ENCODE assay signal across 25 cellular contexts in the genomic region with DNA sequence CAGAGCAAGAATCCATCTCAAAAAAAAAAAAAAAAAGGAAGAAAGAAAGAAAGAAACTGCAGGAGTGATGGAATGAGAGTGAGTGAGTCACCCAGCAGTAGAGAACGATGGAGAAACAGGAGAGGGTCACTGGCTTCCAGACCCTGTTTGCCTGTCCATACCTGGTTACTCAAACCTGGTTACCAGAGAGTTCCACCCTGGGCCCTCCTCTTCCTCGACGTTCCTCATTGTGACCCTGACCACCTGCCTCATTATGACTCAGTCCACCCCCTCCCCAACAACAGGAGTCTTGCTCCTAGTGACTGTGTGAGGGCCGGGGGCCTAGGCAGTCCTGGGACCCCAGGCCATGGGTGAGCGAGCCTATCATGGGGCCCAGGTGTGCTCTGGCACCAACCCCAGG. TPM values are rescaled to one million over a fixed set of nuclear protein-coding genes. Genes with fewer than 3 reads are reported as not detected.
DNase-seq lines count a peak whose midpoint lies in the region; ATAC-seq and TF ChIP-seq lines count a peak whose summit lies in the region.
"Had no signal": no experiment of that assay in that cellular context is flagged by ENCODE, and none has a peak within 500 bp of the region (broad histone marks: within the 10 kb centered on the region; RNA-seq: fewer than 3 reads in every experiment).

A gene (plus strand): TSS at position 301 of the 400 bp plus-strand sequence. CDS start 46 bp downstream, at position 347.

- no peaks in the 10 kb centered on the region for H3K79me2 ChIP-seq in neural progenitor cell (ENCODE audit: low read depth)

- POLR2A ChIA-PET in CD4-positive, alpha-beta memory T cell (lab: Charles Lee; ENCODE audit: partially characterized antibody) = interaction anchor here (1.2 kb wide), 1 partner anchor 44 kb away, joined by 3 read pairs; no protein-coding TSS in a partner anchor

- no peak for TF ChIP-seq CTCF in neural progenitor cell (IDR thresholded peaks at IDR 0.05)
- TF ChIP-seq CTCF in psoas muscle (IDR thresholded peaks at IDR 0.05) = no peak

- H3K4me3 ChIP-seq in CD4-positive, alpha-beta memory T cell (ENCODE audit: low read length in 2 of 2) = no peak within 1 kb of the TSS
- no peak within 1 kb of the TSS for H3K4me3 ChIP-seq in H7 (ENCODE audit: insufficient read depth, low read depth, low read length)
- H3K4me3 ChIP-seq in neural progenitor cell = no peak within 1 kb of the TSS
- no peak within 1 kb of the TSS for H3K4me3 ChIP-seq in psoas muscle
- H3K4me3 ChIP-seq: A549; BLaER1 treated with 17β-estradiol and CSF1 and Interleukin-3, amounts not matched to agents 10 nM and 100 nM; GM23338; HAP-1 had no signal

- H3K27me3 Mint-ChIP-seq in CD4-positive, alpha-beta memory T cell = peaks cover 0 to 1% of the 10 kb centered on the region in 2 donors
- peaks cover 7% of the 10 kb centered on the region for H3K27me3 Mint-ChIP-seq in neural progenitor cell (ENCODE audit: insufficient read depth, low read depth)
- H3K27me3 Mint-ChIP-seq in stimulated activated naive B cell treated with anti-CD40 and anti-IgM and Interleukin-4, amounts not matched to agents 10 μg/mL and 1 μg/mL and 100 μg/mL, for 72 hours = peaks cover 3 to 20% of the 10 kb centered on the region in 2 donors
- no peaks in the 10 kb centered on the region for H3K27me3 Mint-ChIP-seq in activated naive CD8-positive, alpha-beta T cell treated with anti-CD3 and anti-CD28 coated beads for 36 hours
- H3K27me3 Mint-ChIP-seq: CD4-positive, alpha-beta T cell had no signal

- peak within 1 kb of the TSS in 5 of 7 donors; percentile 19 to 76 (median 44) for H3K27ac Mint-ChIP-seq in CD4-positive, alpha-beta memory T cell
- H3K27ac Mint-ChIP-seq in neural progenitor cell = peak within 1 kb of the TSS; percentile 74
- peak within 1 kb of the TSS; percentile 79 for H3K27ac Mint-ChIP-seq in stimulated activated naive B cell treated with anti-CD40 and anti-IgM and Interleukin-4, amounts not matched to agents 10 μg/mL and 1 μg/mL and 100 μg/mL, for 72 hours
- no peak within 1 kb of the TSS for H3K27ac Mint-ChIP-seq in activated naive CD8-positive, alpha-beta T cell treated with anti-CD3 and anti-CD28 coated beads for 36 hours
- H3K27ac Mint-ChIP-seq: CD4-positive, alpha-beta T cell; GM23338 had no signal

- H3K4me2 ChIP-seq in neural progenitor cell = no peak within 1 kb of the TSS
- H3K4me2 ChIP-seq: A549; BLaER1 treated with 17β-estradiol and CSF1 and Interleukin-3, amounts not matched to agents 10 nM and 100 nM; GM23338 had no signal

- CTCF ChIA-PET in CD4-positive, alpha-beta memory T cell (lab: Charles Lee; ENCODE audit: partially characterized antibody) = no interaction called here

- H2AFZ ChIP-seq in neural progenitor cell (replicated peaks) = no peak within 1 kb of the TSS
- H2AFZ ChIP-seq: GM23338 had no signal

- H3K9ac ChIP-seq in neural progenitor cell = no peak within 1 kb of the TSS
- H3K9ac ChIP-seq: BLaER1 treated with 17β-estradiol and CSF1 and Interleukin-3, amounts not matched to agents 10 nM and 100 nM had no signal

- WGBS in psoas muscle, 3 donors = 60 to 81% (median 65%) methylated on average over 5 of the region's 5 CpGs

- H3K27ac ChIP-seq in CD4-positive, alpha-beta memory T cell (ENCODE audit: low read depth, low read length) = no peak within 1 kb of the TSS
- no peak within 1 kb of the TSS for H3K27ac ChIP-seq in neural progenitor cell
- no peak within 1 kb of the TSS for H3K27ac ChIP-seq in psoas muscle
- H3K27ac ChIP-seq: A549; BLaER1 treated with 17β-estradiol and CSF1 and Interleukin-3, amounts not matched to agents 10 nM and 100 nM had no signal

- H3K9me3 ChIP-seq in CD4-positive, alpha-beta memory T cell (ENCODE audit: control insufficient read depth in 1 of 2, low read length in 2 of 2) = no peaks in the 10 kb centered on the region
- H3K9me3 ChIP-seq in neural progenitor cell (ENCODE audit: low read depth) (no peaks in the 10 kb centered on the region), psoas muscle (no peaks in the 10 kb centered on the region)
- H3K9me3 ChIP-seq: A549; BE2C; BLaER1 treated with 17β-estradiol and CSF1 and Interleukin-3, amounts not matched to agents 10 nM and 100 nM; HAP-1 had no signal

- peak in 1 of 5 donors; percentile 14 for DNase-seq in CD4-positive, alpha-beta memory T cell
- DNase-seq in H7 = peak; percentile 37
- DNase-seq in neural progenitor cell (ENCODE audit: low spot score) = no peak
- no peak for DNase-seq in stimulated activated naive B cell treated with anti-CD40 and anti-IgM and Interleukin-4, amounts not matched to agents 10 μg/mL and 1 μg/mL and 100 μg/mL, for 72 hours
- DNase-seq in activated naive CD8-positive, alpha-beta T cell treated with anti-CD3 and anti-CD28 coated beads for 36 hours = no peak
- no peak for DNase-seq in psoas muscle
- DNase-seq: 8988T; ACHN; AML-193; BE2C; Calu3; CD4-positive, alpha-beta T cell; COR-L47; DMS53; DMS79 treated with DMSO at 0.1 percent for 48 hours; GF-D8 had no signal

- H3K36me3 Mint-ChIP-seq in CD4-positive, alpha-beta memory T cell = no peaks in the 10 kb centered on the region
- no peaks in the 10 kb centered on the region for H3K36me3 Mint-ChIP-seq in neural progenitor cell
- H3K36me3 Mint-ChIP-seq in stimulated activated naive B cell treated with anti-CD40 and anti-IgM and Interleukin-4, amounts not matched to agents 10 μg/mL and 1 μg/mL and 100 μg/mL, for 72 hours = no peaks in the 10 kb centered on the region
- no peaks in the 10 kb centered on the region for H3K36me3 Mint-ChIP-seq in activated naive CD8-positive, alpha-beta T cell treated with anti-CD3 and anti-CD28 coated beads for 36 hours
- H3K36me3 Mint-ChIP-seq: CD14-positive monocyte had no signal

- H3K27me3 ChIP-seq in CD4-positive, alpha-beta memory T cell (ENCODE audit: insufficient read depth, low read length) = no peaks in the 10 kb centered on the region
- no peaks in the 10 kb centered on the region for H3K27me3 ChIP-seq in H7 (ENCODE audit: control insufficient read depth, insufficient read depth, low read length)
- no peaks in the 10 kb centered on the region for H3K27me3 ChIP-seq in neural progenitor cell
- H3K27me3 ChIP-seq in psoas muscle (ENCODE audit: insufficient read depth in 3 of 3, low read length in 2 of 3) = no peaks in the 10 kb centered on the region
- H3K27me3 ChIP-seq: BE2C; BLaER1 treated with 17β-estradiol and CSF1 and Interleukin-3, amounts not matched to agents 10 nM and 100 nM had no signal

- peaks cover 0 to 4% (median 0%) of the 10 kb centered on the region in 4 donors for H3K4me1 Mint-ChIP-seq in CD4-positive, alpha-beta memory T cell
- peaks cover 3% of the 10 kb centered on the region for H3K4me1 Mint-ChIP-seq in neural progenitor cell
- H3K4me1 Mint-ChIP-seq in stimulated activated naive B cell treated with anti-CD40 and anti-IgM and Interleukin-4, amounts not matched to agents 10 μg/mL and 1 μg/mL and 100 μg/mL, for 72 hours = no peaks in the 10 kb centered on the region
- no peaks in the 10 kb centered on the region for H3K4me1 Mint-ChIP-seq in activated naive CD8-positive, alpha-beta T cell treated with anti-CD3 and anti-CD28 coated beads for 36 hours
- H3K4me1 Mint-ChIP-seq: CD14-positive monocyte, GM23338 had no signal

- no peaks in the 10 kb centered on the region for H3F3A ChIP-seq in neural progenitor cell (ENCODE audit: low read depth)

- H3K9me3 Mint-ChIP-seq in CD4-positive, alpha-beta memory T cell = no peaks in the 10 kb centered on the region
- no peaks in the 10 kb centered on the region for H3K9me3 Mint-ChIP-seq in neural progenitor cell
- no peaks in the 10 kb centered on the region for H3K9me3 Mint-ChIP-seq in stimulated activated naive B cell treated with anti-CD40 and anti-IgM and Interleukin-4, amounts not matched to agents 10 μg/mL and 1 μg/mL and 100 μg/mL, for 72 hours
- H3K9me3 Mint-ChIP-seq in activated naive CD8-positive, alpha-beta T cell treated with anti-CD3 and anti-CD28 coated beads for 36 hours = no peaks in the 10 kb centered on the region
- H3K9me3 Mint-ChIP-seq: CD14-positive monocyte; CD4-positive, alpha-beta T cell; GM23338 had no signal

- ATAC-seq in stimulated activated naive B cell treated with anti-CD40 and anti-IgM and Interleukin-4, amounts not matched to agents 10 μg/mL and 1 μg/mL and 100 μg/mL, for 72 hours (replicated peaks) = no peak
- ATAC-seq in HG03521 (IDR thresholded peaks at IDR 0.05; ENCODE audit: unreplicated experiment) = no peak
- ATAC-seq in psoas muscle = no peak
- ATAC-seq: GM23338 had no signal

- H4K20me1 ChIP-seq in neural progenitor cell (ENCODE audit: low read depth) = no peaks in the 10 kb centered on the region
- H4K20me1 ChIP-seq: BLaER1 treated with 17β-estradiol and CSF1 and Interleukin-3, amounts not matched to agents 10 nM and 100 nM had no signal

- no peaks in the 10 kb centered on the region for H3K36me3 ChIP-seq in CD4-positive, alpha-beta memory T cell (ENCODE audit: insufficient read depth, low read length)
- no peaks in the 10 kb centered on the region for H3K36me3 ChIP-seq in H7 (replicated peaks; ENCODE audit: control insufficient read depth, insufficient read depth, low read length)
- no peaks in the 10 kb centered on the region for H3K36me3 ChIP-seq in neural progenitor cell
- H3K36me3 ChIP-seq in psoas muscle (ENCODE audit: insufficient read depth in 1 of 2, low read depth in 1 of 2) = no peaks in the 10 kb centered on the region
- H3K36me3 ChIP-seq: BE2C; BLaER1 treated with 17β-estradiol and CSF1 and Interleukin-3, amounts not matched to agents 10 nM and 100 nM; HAP-1 had no signal

- no peaks in the 10 kb centered on the region for H3K4me1 ChIP-seq in CD4-positive, alpha-beta memory T cell (ENCODE audit: insufficient read depth, low read length)
- H3K4me1 ChIP-seq in neural progenitor cell (no peaks in the 10 kb centered on the region), psoas muscle (no peaks in the 10 kb centered on the region)
- H3K4me1 ChIP-seq: A549, BE2C, HAP-1 had no signal

- intact Hi-C loops in CD4-positive, alpha-beta memory T cell (cut with micrococcal nuclease) = no loop called here
- intact Hi-C loops in psoas muscle (cut with DNase I) = no loop called here

- no peak within 1 kb of the TSS for H3K4me3 Mint-ChIP-seq in CD4-positive, alpha-beta memory T cell
- no peak within 1 kb of the TSS for H3K4me3 Mint-ChIP-seq in neural progenitor cell
- no peak within 1 kb of the TSS for H3K4me3 Mint-ChIP-seq in stimulated activated naive B cell treated with anti-CD40 and anti-IgM and Interleukin-4, amounts not matched to agents 10 μg/mL and 1 μg/mL and 100 μg/mL, for 72 hours
- no peak within 1 kb of the TSS for H3K4me3 Mint-ChIP-seq in activated naive CD8-positive, alpha-beta T cell treated with anti-CD3 and anti-CD28 coated beads for 36 hours
- H3K4me3 Mint-ChIP-seq: CD14-positive monocyte; CD4-positive, alpha-beta T cell; GM23338 had no signal

RNA-seq across cellular contexts. Expression of the gene that starts here (rescaled TPM):
- total RNA-seq in CD4-positive, alpha-beta memory T cell = not detected
- not detected for polyA plus RNA-seq in CD4-positive, alpha-beta memory T cell
- total RNA-seq in H7 (2014; rRNA removed; shearing (Covaris generic)) = not detected in 2 replicates
- total RNA-seq in neural progenitor cell (ENCODE audit: low replicate concordance) (not detected in 2 replicates), psoas muscle (not detected)
- total RNA-seq in activated naive CD8-positive, alpha-beta T cell treated with anti-CD3 and anti-CD28 coated beads for 36 hours = not detected
- polyA plus RNA-seq in psoas muscle = under 1 TPM in 1 of 3 donors, not detected in 2; 0.01 TPM
- total RNA-seq: Calu3; CD4-positive, alpha-beta T cell; Daoy; G401; GM23338; H4 had no signal
- polyA plus RNA-seq: A549, CD14-positive monocyte, GM23338 had no signal

Comparison
In these comparisons a context has a peak if more than half of its experiments do, and no peak if none do; other contexts are left out.
1. Peak in DNase-seq in H7; RNA of the gene not detected or under 1 TPM.